12 cellular contexts compared by ENCODE assay signal in genomic region chr4:148312996-148313490, GRCh38.
DNase-seq lines count a peak whose midpoint lies in the region; FAIRE-seq and TF ChIP-seq lines count a peak whose summit lies in the region.
"Had no signal": no experiment of that assay in that cellular context is flagged by ENCODE, and none has a peak within 500 bp of the region (broad histone marks: within the 10 kb centered on the region; RNA-seq: fewer than 3 reads in every experiment).

No MANE protein-coding gene starts in this region.

- no TSS peak for BruUV-seq in endothelial cell of umbilical vein (replicated peaks; lab: Mats Ljungman, UMichigan)

- H3K4me2 ChIP-seq in endothelial cell of umbilical vein (ENCODE audit: insufficient read depth, low read length), result no peak overlapping the region
- H3K4me2 ChIP-seq: A549, BLaER1 had no signal

- intact Hi-C loops in endothelial cell of umbilical vein (cut with micrococcal nuclease) (no loop called here), vagina (cut with DNase I) (no loop called here)

- CTCF ChIA-PET in endothelial cell of umbilical vein (lab: Charles Lee), result interaction anchor here (1.4 kb wide), 1 partner anchor 39 kb away, joined by 3 read pairs; no protein-coding TSS in a partner anchor

- no peaks in the 10 kb centered on the region for H3K27me3 ChIP-seq in endothelial cell of umbilical vein (ENCODE audit: control insufficient read depth in 2 of 2, insufficient read depth in 2 of 2, low read length in 2 of 2)
- H3K27me3 ChIP-seq in vagina, result no peaks in the 10 kb centered on the region
- H3K27me3 ChIP-seq: BLaER1 had no signal

- TF ChIP-seq POLR2A in endothelial cell of umbilical vein (IDR thresholded peaks at IDR 0.05; ENCODE audit: low read depth, low read length) (no peak), vagina (IDR thresholded peaks at IDR 0.05) (no peak)

- DNase-seq in SK-N-MC (ENCODE audit: low read depth, low spot score) (peak; percentile 48), endothelial cell of umbilical vein (ENCODE audit: low read depth, low spot score) (peak; percentile 44), retinal pigment epithelial cell (ENCODE audit: low read depth) (peak; percentile 22), T-helper 2 cell (no peak), D341Med (ENCODE audit: low spot score) (no peak), vagina (ENCODE audit: extremely low spot score in 2 of 2) (no peak)
- DNase-seq: Caco-2; CD8-positive, alpha-beta memory T cell; DMS 273 treated with DMSO at 0.1 percent for 48 hours had no signal

- no peak overlapping the region for H2AFZ ChIP-seq in endothelial cell of umbilical vein (ENCODE audit: low read depth, low read length)

- POLR2A ChIA-PET in endothelial cell of umbilical vein (lab: Charles Lee), result no interaction called here

- TF ChIP-seq CTCF in endothelial cell of umbilical vein (IDR thresholded peaks at IDR 0.05; ENCODE audit: extremely low read depth in 1 of 2, insufficient read depth in 1 of 2, low read depth in 1 of 2, low read length in 2 of 2) (no peak), retinal pigment epithelial cell (conservative IDR thresholded peaks at IDR 0.05; ENCODE audit: low read depth, low read length) (no peak), vagina (IDR thresholded peaks at IDR 0.05) (no peak)

- H3K27ac ChIP-seq in SK-N-MC (peak overlapping the region; percentile 27; the same call in 1 of the 2 replicates), endothelial cell of umbilical vein (ENCODE audit: insufficient read depth, low read depth, low read length) (no peak overlapping the region), vagina (no peak overlapping the region)
- H3K27ac ChIP-seq: A549, BLaER1, HL-60 had no signal

- H3K9me3 ChIP-seq in SK-N-MC (ENCODE audit: low read depth, low read length) (no peaks in the 10 kb centered on the region), endothelial cell of umbilical vein (replicated peaks; ENCODE audit: control insufficient read depth, insufficient read depth, low read length) (no peaks in the 10 kb centered on the region), vagina (no peaks in the 10 kb centered on the region)
- H3K9me3 ChIP-seq: A549, BLaER1, Caco-2 had no signal

- no peaks in the 10 kb centered on the region for H3K4me1 ChIP-seq in endothelial cell of umbilical vein (ENCODE audit: control insufficient read depth, extremely low read depth, insufficient read depth, low read length)
- H3K4me1 ChIP-seq in vagina, result peaks cover 13% of the 10 kb centered on the region
- H3K4me1 ChIP-seq: A549, BLaER1, Caco-2 had no signal

- H4K20me1 ChIP-seq in endothelial cell of umbilical vein (replicated peaks; ENCODE audit: control insufficient read depth, extremely low read depth, insufficient read depth, low read length), result no peaks in the 10 kb centered on the region
- H4K20me1 ChIP-seq: BLaER1 had no signal

- H3K9ac ChIP-seq in SK-N-MC (ENCODE audit: insufficient read length), result no peak overlapping the region
- no peak overlapping the region for H3K9ac ChIP-seq in endothelial cell of umbilical vein (replicated peaks; ENCODE audit: extremely low read depth, insufficient read depth, low read length)
- H3K9ac ChIP-seq: BLaER1 had no signal

- no peaks in the 10 kb centered on the region for H3K79me2 ChIP-seq in endothelial cell of umbilical vein (ENCODE audit: control insufficient read depth, insufficient read depth, low read length)

- dilution Hi-C loops in endothelial cell of umbilical vein (cut with MboI; ENCODE audit: extremely low pct_ligation_motif_present, low sequenced_read_pairs), result no loop called here

- no peaks in the 10 kb centered on the region for H3K9me1 ChIP-seq in endothelial cell of umbilical vein (replicated peaks; ENCODE audit: control insufficient read depth, extremely low read depth, insufficient read depth, low read length)

- H3K36me3 ChIP-seq in SK-N-MC (ENCODE audit: insufficient read depth, low read length) (no peaks in the 10 kb centered on the region), endothelial cell of umbilical vein (ENCODE audit: control insufficient read depth in 2 of 2, extremely low read depth in 1 of 2, insufficient read depth in 2 of 2, low read length in 2 of 2) (no peaks in the 10 kb centered on the region), vagina (no peaks in the 10 kb centered on the region)
- H3K36me3 ChIP-seq: BLaER1 had no signal

- H3K4me3 ChIP-seq in SK-N-MC, result peak overlapping the region; percentile 34
- no peak overlapping the region for H3K4me3 ChIP-seq in endothelial cell of umbilical vein (replicated peaks in 1 of 3; ENCODE audit: insufficient read depth in 1 of 3, low read depth in 1 of 3, low read length in 3 of 3)
- no peak overlapping the region for H3K4me3 ChIP-seq in retinal pigment epithelial cell (ENCODE audit: low read length)
- H3K4me3 ChIP-seq in vagina, result no peak overlapping the region
- H3K4me3 ChIP-seq: A549, BLaER1 had no signal

- no peak for FAIRE-seq in endothelial cell of umbilical vein (lab: Jason Lieb, UNC)
- FAIRE-seq: A549 had no signal

TF ChIP-seq in endothelial cell of umbilical vein, 7 proteins besides CTCF, POLR2A, EP300 and RAD21:
- TF ChIP-seq MYC (IDR thresholded peaks at IDR 0.05; ENCODE audit: low read depth, low read length) (no peak), FOS (IDR thresholded peaks at IDR 0.05; ENCODE audit: borderline replicate concordance, insufficient read depth, low read length) (no peak), GATA2 (IDR thresholded peaks at IDR 0.05; ENCODE audit: insufficient read depth, insufficient read length, low read depth, low read length) (no peak), POLR2AphosphoS5 (IDR thresholded peaks at IDR 0.05; ENCODE audit: insufficient read depth, low read depth, low read length) (no peak), EZH2 (IDR thresholded peaks at IDR 0.05; ENCODE audit: borderline replicate concordance, low read depth, low read length, severe bottlenecking) (no peak)

Comparison
In these comparisons a context has a peak if more than half of its experiments do, and no peak if none do; other contexts are left out.
1. DNase-seq: peak in SK-N-MC (single experiment), endothelial cell of umbilical vein (single experiment) and retinal pigment epithelial cell (single experiment); none in T-helper 2 cell (0 of 5), D341Med (single experiment) and vagina (0 of 2).